In the genomic region with DNA sequence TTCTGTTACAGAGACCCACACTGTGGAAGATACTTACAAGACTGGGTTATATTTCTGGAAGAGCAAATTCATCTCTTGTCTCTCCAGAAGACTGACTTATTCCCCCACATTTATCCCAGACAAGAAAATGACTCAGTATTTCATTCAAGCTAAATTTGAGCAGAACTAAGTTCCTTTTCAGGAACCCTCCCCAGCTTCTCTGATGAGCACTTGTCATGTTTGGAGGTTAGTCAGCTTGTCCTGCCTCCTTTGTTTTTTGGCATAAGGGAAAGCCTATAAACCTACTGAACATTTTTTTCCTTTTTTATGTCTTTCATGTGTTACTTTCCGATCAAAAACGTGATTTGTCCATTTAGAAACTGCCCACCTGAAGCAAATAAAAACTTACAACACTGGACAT, we compare ENCODE assay signal across 38 cellular contexts.
"Had no signal": no experiment of that assay in that cellular context is flagged by ENCODE, and none has a peak within 500 bp of the region (broad histone marks: within the 10 kb centered on the region; RNA-seq: fewer than 3 reads in every experiment).

No MANE protein-coding gene starts in this region.

- ATAC-seq: activated naive CD4-positive, alpha-beta T cell treated with anti-CD3 and anti-CD28 coated beads, Interleukin-2, amount 50 U/mL, for 72 hours; activated naive CD8-positive, alpha-beta T cell treated with anti-CD3 and anti-CD28 coated beads, Interleukin-2, amount 50 U/mL, for 24 hours; activated T-cell treated with anti-CD3 and anti-CD28 coated beads, Interleukin-2, amount 50 U/mL, for 4 hours; activated T-cell treated with anti-CD3 and anti-CD28 coated beads, Interleukin-2, amount 50 U/mL, for 72 hours; activated T-helper 17 cell treated with anti-CD3 and anti-CD28 coated beads, Interleukin-2, amount 50 U/mL, for 72 hours; body of pancreas had no signal

- H3K27me3 ChIP-seq: adrenal gland, ascending aorta, body of pancreas, brain microvascular endothelial cell, breast epithelium, cardiac muscle cell had no signal

- H3K9me3 ChIP-seq: adrenal gland, ascending aorta, body of pancreas had no signal

- H3K27ac ChIP-seq: adrenal gland, ascending aorta, body of pancreas, brain microvascular endothelial cell, breast epithelium, cardiac muscle cell had no signal

- H3K4me3 Mint-ChIP-seq: activated naive CD4-positive, alpha-beta T cell treated with anti-CD3 and anti-CD28 coated beads for 36 hours; activated naive CD4-positive, alpha-beta T cell treated with anti-CD3 and anti-CD28 coated beads, Interleukin-2, amount 10 ng/mL, durations not matched to agents 7 days and 5 days; activated naive CD4-positive, alpha-beta T cell treated with anti-CD3 and anti-CD28 coated beads, Interleukin-2, amount 50 U/mL, for 24 hours; activated naive CD8-positive, alpha-beta T cell; activated naive CD8-positive, alpha-beta T cell treated with anti-CD3 and anti-CD28 coated beads for 36 hours; activated naive CD8-positive, alpha-beta T cell treated with anti-CD3 and anti-CD28 coated beads, Interleukin-2, amount 10 ng/mL, durations not matched to agents 7 days and 5 days; activated naive CD8-positive, alpha-beta T cell treated with anti-CD3 and anti-CD28 coated beads, Interleukin-2, amount 50 U/mL, for 24 hours; activated T-cell treated with anti-CD3 and anti-CD28 coated beads, Interleukin-2, amount 50 U/mL, for 24 hours; activated T-cell treated with anti-CD3 and anti-CD28 coated beads, Interleukin-2, amount 50 U/mL, for 4 hours; activated T-cell treated with anti-CD3 and anti-CD28 coated beads, Interleukin-2, amount 50 U/mL, for 72 hours; activated T-helper 1 cell treated with anti-CD3 and anti-CD28 coated beads, Interleukin-12 subunit alpha, Interleukin-12 subunit beta, Interleukin-2, Interleukin-4 antibody, amounts not matched to agents 30 ng/mL and 10 ng/mL and 1 ng/mL, durations not matched to agents 14 hours and 24 hours and 36 hours; activated T-helper 17 cell treated with anti-CD3 and anti-CD28 coated beads, Interleukin-2, amount 50 U/mL, for 72 hours; brain; central memory CD8-positive, alpha-beta T cell had no signal

- H3K4me1 Mint-ChIP-seq: activated naive CD4-positive, alpha-beta T cell treated with anti-CD3 and anti-CD28 coated beads, Interleukin-2, amount 10 ng/mL, durations not matched to agents 7 days and 5 days; activated naive CD4-positive, alpha-beta T cell treated with anti-CD3 and anti-CD28 coated beads, Interleukin-2, amount 50 U/mL, for 24 hours; activated naive CD8-positive, alpha-beta T cell treated with anti-CD3 and anti-CD28 coated beads for 36 hours; activated naive CD8-positive, alpha-beta T cell treated with anti-CD3 and anti-CD28 coated beads, Interleukin-2, amount 10 ng/mL, durations not matched to agents 7 days and 5 days; activated naive CD8-positive, alpha-beta T cell treated with anti-CD3 and anti-CD28 coated beads, Interleukin-2, amount 50 U/mL, for 24 hours; activated T-helper 17 cell treated with anti-CD3 and anti-CD28 coated beads, Interleukin-2, amount 50 U/mL, for 72 hours; brain; central memory CD8-positive, alpha-beta T cell had no signal

- H3K9me3 Mint-ChIP-seq: activated naive CD4-positive, alpha-beta T cell treated with anti-CD3 and anti-CD28 coated beads for 36 hours; activated naive CD4-positive, alpha-beta T cell treated with anti-CD3 and anti-CD28 coated beads, Interleukin-2, amount 50 U/mL, for 24 hours; activated naive CD4-positive, alpha-beta T cell treated with anti-CD3 and anti-CD28 coated beads, Interleukin-2, amount 50 U/mL, for 72 hours; activated naive CD8-positive, alpha-beta T cell treated with anti-CD3 and anti-CD28 coated beads for 36 hours; activated naive CD8-positive, alpha-beta T cell treated with anti-CD3 and anti-CD28 coated beads, Interleukin-2, amount 10 ng/mL, durations not matched to agents 7 days and 5 days; activated naive CD8-positive, alpha-beta T cell treated with anti-CD3 and anti-CD28 coated beads, Interleukin-2, amount 50 U/mL, for 24 hours; activated T-cell treated with anti-CD3 and anti-CD28 coated beads, Interleukin-2, amount 50 U/mL, for 24 hours; activated T-cell treated with anti-CD3 and anti-CD28 coated beads, Interleukin-2, amount 50 U/mL, for 4 hours; activated T-cell treated with anti-CD3 and anti-CD28 coated beads, Interleukin-2, amount 50 U/mL, for 72 hours; activated T-helper 1 cell treated with anti-CD3 and anti-CD28 coated beads, Interleukin-12 subunit alpha, Interleukin-12 subunit beta, Interleukin-2, Interleukin-4 antibody, amounts not matched to agents 30 ng/mL and 10 ng/mL and 1 ng/mL, durations not matched to agents 14 hours and 24 hours and 36 hours; activated T-helper 17 cell treated with anti-CD3 and anti-CD28 coated beads, Interleukin-2, amount 50 U/mL, for 72 hours; activated T-helper 2 cell treated with anti-CD3 and anti-CD28 coated beads, Interferon-gamma antibody, Interleukin-2, Interleukin-4, amounts not matched to agents 10 μg/mL and 5 μg/mL and 100 μg/mL, durations not matched to agents 14 hours and 24 hours and 36 hours; central memory CD8-positive, alpha-beta T cell had no signal

- H3K36me3 Mint-ChIP-seq: activated naive CD4-positive, alpha-beta T cell treated with anti-CD3 and anti-CD28 coated beads, Interleukin-2, amount 10 ng/mL, durations not matched to agents 7 days and 5 days; activated naive CD4-positive, alpha-beta T cell treated with anti-CD3 and anti-CD28 coated beads, Interleukin-2, amount 50 U/mL, for 24 hours; activated naive CD4-positive, alpha-beta T cell treated with anti-CD3 and anti-CD28 coated beads, Interleukin-2, amount 50 U/mL, for 72 hours; activated naive CD8-positive, alpha-beta T cell treated with anti-CD3 and anti-CD28 coated beads for 36 hours; activated naive CD8-positive, alpha-beta T cell treated with anti-CD3 and anti-CD28 coated beads, Interleukin-2, amount 10 ng/mL, durations not matched to agents 7 days and 5 days; brain had no signal

- H3K27ac Mint-ChIP-seq: activated naive CD4-positive, alpha-beta T cell treated with anti-CD3 and anti-CD28 coated beads for 36 hours; activated naive CD4-positive, alpha-beta T cell treated with anti-CD3 and anti-CD28 coated beads, Interleukin-2, amount 10 ng/mL, durations not matched to agents 7 days and 5 days; activated naive CD4-positive, alpha-beta T cell treated with anti-CD3 and anti-CD28 coated beads, Interleukin-2, amount 50 U/mL, for 24 hours; activated naive CD4-positive, alpha-beta T cell treated with anti-CD3 and anti-CD28 coated beads, Interleukin-2, amount 50 U/mL, for 72 hours; activated naive CD8-positive, alpha-beta T cell; activated naive CD8-positive, alpha-beta T cell treated with anti-CD3 and anti-CD28 coated beads for 36 hours; activated naive CD8-positive, alpha-beta T cell treated with anti-CD3 and anti-CD28 coated beads, Interleukin-2, amount 10 ng/mL, durations not matched to agents 7 days and 5 days; activated naive CD8-positive, alpha-beta T cell treated with anti-CD3 and anti-CD28 coated beads, Interleukin-2, amount 50 U/mL, for 24 hours; activated T-cell treated with anti-CD3 and anti-CD28 coated beads, Interleukin-2, amount 50 U/mL, for 24 hours; activated T-cell treated with anti-CD3 and anti-CD28 coated beads, Interleukin-2, amount 50 U/mL, for 72 hours; activated T-helper 1 cell treated with anti-CD3 and anti-CD28 coated beads, Interleukin-12 subunit alpha, Interleukin-12 subunit beta, Interleukin-2, Interleukin-4 antibody, amounts not matched to agents 30 ng/mL and 10 ng/mL and 1 ng/mL, durations not matched to agents 14 hours and 24 hours and 36 hours; activated T-helper 17 cell treated with anti-CD3 and anti-CD28 coated beads, Interleukin-2, amount 50 U/mL, for 72 hours; activated T-helper 2 cell treated with anti-CD3 and anti-CD28 coated beads, Interferon-gamma antibody, Interleukin-2, Interleukin-4, amounts not matched to agents 10 μg/mL and 5 μg/mL and 100 μg/mL, durations not matched to agents 14 hours and 24 hours and 36 hours; brain had no signal

- DNase-seq: activated effector memory CD4-positive, alpha-beta T cell treated with anti-CD3 and anti-CD28 coated beads, Interleukin-2, amount 50 U/mL, for 16 hours; activated effector memory CD4-positive, alpha-beta T cell treated with Interleukin-2 at 50 U/mL for 16 hours; activated gamma-delta T cell; activated gamma-delta T cell treated with Interleukin-2 at 50 U/mL for 16 hours; activated naive CD4-positive, alpha-beta T cell; activated naive CD4-positive, alpha-beta T cell treated with anti-CD3 and anti-CD28 coated beads for 36 hours; activated naive CD4-positive, alpha-beta T cell treated with anti-CD3 and anti-CD28 coated beads, Interleukin-2, amount 10 ng/mL, durations not matched to agents 7 days and 5 days; activated naive CD4-positive, alpha-beta T cell treated with anti-CD3 and anti-CD28 coated beads, Interleukin-2, amount 50 U/mL, for 16 hours; activated naive CD4-positive, alpha-beta T cell treated with Interleukin-2 at 50 U/mL for 16 hours; activated naive CD8-positive, alpha-beta T cell treated with anti-CD3 and anti-CD28 coated beads for 36 hours; activated naive CD8-positive, alpha-beta T cell treated with anti-CD3 and anti-CD28 coated beads, Interleukin-2, amount 10 ng/mL, durations not matched to agents 7 days and 5 days; activated naive CD8-positive, alpha-beta T cell treated with anti-CD3 and anti-CD28 coated beads, Interleukin-2, amount 50 U/mL, for 24 hours; activated T-cell treated with anti-CD3 and anti-CD28 coated beads for 4 hours; activated T-cell treated with anti-CD3 and anti-CD28 coated beads, Interleukin-2, amount 50 U/mL, for 1 hour; activated T-cell treated with anti-CD3 and anti-CD28 coated beads, Interleukin-2, amount 50 U/mL, for 24 hours; activated T-cell treated with anti-CD3 and anti-CD28 coated beads, Interleukin-2, amount 50 U/mL, for 4 hours; activated T-cell treated with anti-CD3 and anti-CD28 coated beads, Interleukin-2, amount 50 U/mL, for 48 hours; activated T-cell treated with anti-CD3 and anti-CD28 coated beads, Interleukin-2, amount 50 U/mL, for 72 hours; adrenal gland; amniotic stem cell; amygdala; anterior cingulate cortex; aorta; body of pancreas; brain microvascular endothelial cell; central memory CD4-positive, alpha-beta T cell; cerebellar nuclear complex had no signal

- H3K4me1 ChIP-seq: ascending aorta, body of pancreas, breast epithelium had no signal

- H3K36me3 ChIP-seq: adrenal gland, ascending aorta, brain microvascular endothelial cell, breast epithelium, cardiac muscle cell had no signal

- H3K27me3 Mint-ChIP-seq: brain had no signal

- H3K4me3 ChIP-seq: adrenal gland, ascending aorta, body of pancreas, breast epithelium, cardiac muscle cell had no signal
